8 cellular contexts compared by ENCODE assay signal in genomic region chr19:54464044-54464623, GRCh38.
DNase-seq lines count a peak whose midpoint lies in the region; ATAC-seq lines count a peak whose summit lies in the region.

No MANE protein-coding gene starts in this region.

- peak; percentile 70 for DNase-seq in activated gamma-delta T cell treated with Interleukin-2 at 50 U/mL for 16 hours
- DNase-seq in activated gamma-delta T cell (lab: John Stamatoyannopoulos, UW): no peak
- peak; percentile 100 for DNase-seq in NCI-H2196 (lab: John Stamatoyannopoulos, UW; ENCODE audit: unreplicated experiment)
- DNase-seq in activated CD4-positive, CD25-positive, alpha-beta regulatory T cell (lab: John Stamatoyannopoulos, UW): peak; percentile 76 to 87 (median 82)
- peak; percentile 86 for DNase-seq in central memory CD4-positive, alpha-beta T cell
- peak; percentile 96 for DNase-seq in islet precursor cell
- DNase-seq in stimulated activated CD4-positive, alpha-beta T cell treated with anti-CD3 and anti-CD28 coated beads, Interleukin-1b, Interleukin-23, amount 100 ng/mL, for 1 hour (ENCODE audit: low read depth in 2 of 2): peak; percentile 45 to 58

- ATAC-seq in HG03064 (IDR thresholded peaks at IDR 0.05; ENCODE audit: low read depth, unreplicated experiment): peak; percentile 42
